In genomic region chr4:98765771-98766170, GRCh38 we compare ENCODE assay signal across 35 cellular contexts.
DNase-seq lines count a peak whose midpoint lies in the region; ATAC-seq, FAIRE-seq and TF ChIP-seq lines count a peak whose summit lies in the region.
"Had no signal": no experiment of that assay in that cellular context is flagged by ENCODE, and none has a peak within 500 bp of the region (broad histone marks: within the 10 kb centered on the region; RNA-seq: fewer than 3 reads in every experiment).

No MANE protein-coding gene starts in this region.

- CTCF ChIA-PET in SK-N-SH (lab: Yijun Ruan, JAX) (interaction anchor here (0.6 kb wide), 1 partner anchor 13 kb away, joined by 3 read pairs; no protein-coding TSS in a partner anchor), K562 (lab: Yijun Ruan, JAX; ENCODE audit: low intra/inter-chr PET ratio) (no interaction called here), mammary epithelial cell (lab: Charles Lee; ENCODE audit: low non-redundant PET) (no interaction called here)

- H3K9ac ChIP-seq in SK-N-SH (no peak overlapping the region), K562 (ENCODE audit: insufficient read depth in 1 of 2, low read depth in 2 of 2, low read length in 2 of 2) (no peak overlapping the region), mammary epithelial cell (ENCODE audit: insufficient read depth, low read length) (no peak overlapping the region)
- H3K9ac ChIP-seq: BLaER1; BLaER1 treated with 17β-estradiol and CSF1 and Interleukin-3, amounts not matched to agents 10 nM and 100 nM had no signal

- H4K20me1 ChIP-seq in SK-N-SH (ENCODE audit: insufficient read depth) (no peaks in the 10 kb centered on the region), K562 (replicated peaks; ENCODE audit: control insufficient read depth, insufficient read depth, low read length) (no peaks in the 10 kb centered on the region), mammary epithelial cell (ENCODE audit: insufficient read depth, low read length) (no peaks in the 10 kb centered on the region)
- H4K20me1 ChIP-seq: BLaER1; BLaER1 treated with 17β-estradiol and CSF1 and Interleukin-3, amounts not matched to agents 10 nM and 100 nM had no signal

- H3K36me3 ChIP-seq in SK-N-SH (replicated peaks in 1 of 2; ENCODE audit: control insufficient read depth in 1 of 2, insufficient read depth in 2 of 2, low read length in 1 of 2), result no peaks in the 10 kb centered on the region
- H3K36me3 ChIP-seq in SJCRH30, result no peaks in the 10 kb centered on the region
- H3K36me3 ChIP-seq in K562 (ENCODE audit: control insufficient read depth, insufficient read depth, low read length), result no peaks in the 10 kb centered on the region
- H3K36me3 ChIP-seq in small intestine (ENCODE audit: control insufficient read depth in 2 of 2, insufficient read depth in 2 of 2, low read length in 2 of 2), result no peaks in the 10 kb centered on the region
- H3K36me3 ChIP-seq in mammary epithelial cell (ENCODE audit: insufficient read depth, low read length), result no peaks in the 10 kb centered on the region
- H3K36me3 ChIP-seq: BE2C; BLaER1; BLaER1 treated with 17β-estradiol and CSF1 and Interleukin-3, amounts not matched to agents 10 nM and 100 nM had no signal

- intact Hi-C loops in K562 (cut with micrococcal nuclease) (no loop called here), mammary epithelial cell (cut with micrococcal nuclease) (no loop called here)

- TF ChIP-seq CTCF in SK-N-SH (IDR thresholded peaks at IDR 0.05) (no peak), K562 (IDR thresholded peaks at IDR 0.05 in 2 of 3, conservative IDR thresholded peaks at IDR 0.05 in 1 of 3; ENCODE audit: insufficient read depth in 2 of 3, low read depth in 1 of 3, low read length in 3 of 3) (no peak), mammary epithelial cell (conservative IDR thresholded peaks at IDR 0.05 in 1 of 2, IDR thresholded peaks at IDR 0.05 in 1 of 2; ENCODE audit: extremely low read depth in 1 of 2, insufficient read depth in 1 of 2, low read depth in 1 of 2, low read length in 2 of 2) (no peak)

- no peak for TF ChIP-seq RAD21 in SK-N-SH (IDR thresholded peaks at IDR 0.05; ENCODE audit: low read length)
- TF ChIP-seq RAD21 in K562 (CRISPR knock-in tag; conservative IDR thresholded peaks at IDR 0.05 in 1 of 2, IDR thresholded peaks at IDR 0.05 in 1 of 2), result no peak

- no peak for FAIRE-seq in K562 (lab: Jason Lieb, UNC)
- peak; percentile 5 for FAIRE-seq in small intestine (lab: Jason Lieb, UNC)
- FAIRE-seq: A204.1, A549, D721Med had no signal

- DNase-seq in SK-N-SH (no peak), SJCRH30 (no peak), K562 (ENCODE audit: extremely low read depth in 1 of 4, low spot score in 3 of 4) (no peak), small intestine (no peak), mammary epithelial cell (no peak)
- no peak for DNase-seq in activated effector memory CD4-positive, alpha-beta T cell treated with anti-CD3 and anti-CD28 coated beads, Interleukin-2, amount 50 U/mL, for 16 hours
- DNase-seq: 8988T; ACHN; AML-193; BE2C; C1 segment of cervical spinal cord; Caco-2; Calu3; CD4-positive, alpha-beta memory T cell; CD4-positive, alpha-beta T cell; CD4-positive, CD25-positive, alpha-beta regulatory T cell; CD8-positive, alpha-beta memory T cell; CD8-positive, alpha-beta T cell; COR-L47; DMS 273 treated with DMSO at 0.1 percent for 48 hours; DMS153; DMS53; DMS79; DMS79 treated with DMSO at 0.1 percent for 48 hours; DND-41; EL had no signal

- TF ChIP-seq POLR2A in K562 (conservative IDR thresholded peaks at IDR 0.05), result no peak

- no peak for TF ChIP-seq EP300 in SK-N-SH (IDR thresholded peaks at IDR 0.05; ENCODE audit: borderline replicate concordance in 1 of 2, low read depth in 1 of 2, low read length in 1 of 2)
- TF ChIP-seq EP300 in K562 (IDR thresholded peaks at IDR 0.05; ENCODE audit: low read length), result no peak

- POLR2A ChIA-PET in SK-N-SH (lab: Yijun Ruan, JAX) (no interaction called here), K562 (lab: Yijun Ruan, JAX) (no interaction called here)

- H3K4me3 ChIP-seq in SK-N-SH (ENCODE audit: low read depth in 2 of 2, low read length in 1 of 2) (no peak overlapping the region), SJCRH30 (no peak overlapping the region), K562 (no peak overlapping the region), small intestine (ENCODE audit: low read depth in 1 of 2, low read length in 2 of 2) (no peak overlapping the region), mammary epithelial cell (replicated peaks in 1 of 3; ENCODE audit: insufficient read depth in 1 of 3, low read depth in 2 of 3, low read length in 3 of 3) (no peak overlapping the region)
- H3K4me3 ChIP-seq: A549; BLaER1; BLaER1 treated with 17β-estradiol and CSF1 and Interleukin-3, amounts not matched to agents 10 nM and 100 nM had no signal

- no peaks in the 10 kb centered on the region for H3K27me3 ChIP-seq in SK-N-SH (ENCODE audit: insufficient read depth)
- no peaks in the 10 kb centered on the region for H3K27me3 ChIP-seq in SJCRH30
- no peaks in the 10 kb centered on the region for H3K27me3 ChIP-seq in K562 (ENCODE audit: control insufficient read depth in 2 of 2, insufficient read depth in 2 of 2, low read length in 2 of 2)
- H3K27me3 ChIP-seq in small intestine (ENCODE audit: control insufficient read depth in 2 of 2, insufficient read depth in 2 of 2, low read length in 2 of 2), result no peaks in the 10 kb centered on the region
- H3K27me3 ChIP-seq in mammary epithelial cell (ENCODE audit: insufficient read depth, low read length), result no peaks in the 10 kb centered on the region
- H3K27me3 ChIP-seq: BE2C; BLaER1; BLaER1 treated with 17β-estradiol and CSF1 and Interleukin-3, amounts not matched to agents 10 nM and 100 nM had no signal

- H2AFZ ChIP-seq in SK-N-SH (ENCODE audit: low read depth) (no peak overlapping the region), K562 (ENCODE audit: low read depth, low read length) (no peak overlapping the region), mammary epithelial cell (ENCODE audit: low read depth, low read length) (no peak overlapping the region)

- H3F3A ChIP-seq in SK-N-SH (replicated peaks; ENCODE audit: insufficient read depth), result no peaks in the 10 kb centered on the region

- dilution Hi-C loops in mammary epithelial cell (cut with HindIII; ENCODE audit: low sequenced_read_pairs), result no loop called here

- no TSS peak for BruUV-seq in K562 (replicated peaks; lab: Mats Ljungman, UMichigan)
- BruUV-seq in mammary epithelial cell (replicated peaks; lab: Mats Ljungman, UMichigan), result no TSS peak

- in situ Hi-C loops in K562 (cut with MboI) (no loop called here), mammary epithelial cell (cut with MboI; ENCODE audit: low sequenced_read_pairs in 2 of 2) (no loop called here)

- WGBS in SK-N-SH (ENCODE audit: low lambda C conversion rate), result 4% methylated on average over 1 of the region's 1 CpG
- WGBS in K562 (ENCODE audit: insufficient coverage, low coverage, missing lambda C conversion rate), result 5% methylated on average over 1 of the region's 1 CpG
- WGBS in small intestine, 3 donors, result 88 to 95% (median 90%) methylated on average over 1 of the region's 1 CpG
- 71% methylated on average over 1 of the region's 1 CpG for WGBS in mammary epithelial cell (ENCODE audit: low coverage, missing lambda C conversion rate)

- H3K4me1 ChIP-seq in SK-N-SH (ENCODE audit: control insufficient read depth in 1 of 2, insufficient read depth in 2 of 2, low read depth in 1 of 2, low read length in 1 of 2) (no peaks in the 10 kb centered on the region; a peak in 1 of 4 replicates), SJCRH30 (peaks cover 18% of the 10 kb centered on the region), K562 (replicated peaks in 1 of 2; ENCODE audit: control insufficient read depth in 2 of 2, insufficient read depth in 2 of 2, low read length in 2 of 2) (no peaks in the 10 kb centered on the region), small intestine (ENCODE audit: control insufficient read depth in 2 of 2, insufficient read depth in 1 of 2, low read depth in 1 of 2, low read length in 1 of 2) (no peaks in the 10 kb centered on the region), mammary epithelial cell (ENCODE audit: insufficient read depth, low read length) (no peaks in the 10 kb centered on the region)
- H3K4me1 ChIP-seq: A549; BE2C; BLaER1; BLaER1 treated with 17β-estradiol and CSF1 and Interleukin-3, amounts not matched to agents 10 nM and 100 nM; Caco-2 had no signal

- H3K9me2 ChIP-seq in SK-N-SH, result no peaks in the 10 kb centered on the region

- no peak overlapping the region for H3K4me2 ChIP-seq in SK-N-SH
- H3K4me2 ChIP-seq in K562 (ENCODE audit: insufficient read depth, low read length), result no peak overlapping the region
- no peak overlapping the region for H3K4me2 ChIP-seq in mammary epithelial cell (ENCODE audit: insufficient read depth, low read depth, low read length)
- H3K4me2 ChIP-seq: A549; BLaER1; BLaER1 treated with 17β-estradiol and CSF1 and Interleukin-3, amounts not matched to agents 10 nM and 100 nM had no signal

- H3K9me3 ChIP-seq in SK-N-SH, result peaks cover 13% of the 10 kb centered on the region
- peaks cover 12% of the 10 kb centered on the region for H3K9me3 ChIP-seq in SJCRH30 (replicated peaks)
- H3K9me3 ChIP-seq in K562 (replicated peaks; ENCODE audit: control insufficient read depth, insufficient read depth, low read depth, low read length), result peaks cover 4% of the 10 kb centered on the region
- no peaks in the 10 kb centered on the region for H3K9me3 ChIP-seq in small intestine (ENCODE audit: control insufficient read depth, low read depth)
- H3K9me3 ChIP-seq in mammary epithelial cell (replicated peaks; ENCODE audit: insufficient read depth, low read length), result peaks cover 8% of the 10 kb centered on the region
- H3K9me3 ChIP-seq: BE2C had no signal

- no peak for ATAC-seq in SK-N-SH treated with all-trans-retinoic acid at 6 μM for 48 hours
- ATAC-seq in K562, result no peak
- ATAC-seq in GM18519 (IDR thresholded peaks at IDR 0.05; ENCODE audit: low FRiP score, unreplicated experiment), result no peak
- ATAC-seq: A549; CD8-positive, alpha-beta T cell had no signal

- H3K79me2 ChIP-seq in SK-N-SH (ENCODE audit: insufficient read depth), result no peaks in the 10 kb centered on the region
- H3K79me2 ChIP-seq in K562 (ENCODE audit: control insufficient read depth, insufficient read depth, low read length), result no peaks in the 10 kb centered on the region
- no peaks in the 10 kb centered on the region for H3K79me2 ChIP-seq in mammary epithelial cell (ENCODE audit: insufficient read depth, low read length)

- H3K27ac ChIP-seq in SK-N-SH (ENCODE audit: low read depth in 2 of 2, low read length in 1 of 2) (no peak overlapping the region), SJCRH30 (peak overlapping the region; percentile 1; the same call in 1 of the 2 replicates), K562 (ENCODE audit: extremely low read depth, low read depth, low read length) (no peak overlapping the region), small intestine (ENCODE audit: low read depth in 1 of 2, low read length in 1 of 2) (no peak overlapping the region), mammary epithelial cell (ENCODE audit: insufficient read depth, low read depth, low read length) (no peak overlapping the region)
- H3K27ac ChIP-seq: 22Rv1; A549; BLaER1; BLaER1 treated with 17β-estradiol and CSF1 and Interleukin-3, amounts not matched to agents 10 nM and 100 nM; C4-2B had no signal

- no peaks in the 10 kb centered on the region for H3K9me1 ChIP-seq in K562 (ENCODE audit: control insufficient read depth, insufficient read depth, low read length)

TF ChIP-seq in SK-N-SH, 30 proteins besides CTCF, POLR2A, EP300 and RAD21 (continues in another document):
- TF ChIP-seq NFIC (IDR thresholded peaks at IDR 0.05; ENCODE audit: borderline replicate concordance), result no peak
